8 cellular contexts compared by ENCODE assay signal in the genomic region with DNA sequence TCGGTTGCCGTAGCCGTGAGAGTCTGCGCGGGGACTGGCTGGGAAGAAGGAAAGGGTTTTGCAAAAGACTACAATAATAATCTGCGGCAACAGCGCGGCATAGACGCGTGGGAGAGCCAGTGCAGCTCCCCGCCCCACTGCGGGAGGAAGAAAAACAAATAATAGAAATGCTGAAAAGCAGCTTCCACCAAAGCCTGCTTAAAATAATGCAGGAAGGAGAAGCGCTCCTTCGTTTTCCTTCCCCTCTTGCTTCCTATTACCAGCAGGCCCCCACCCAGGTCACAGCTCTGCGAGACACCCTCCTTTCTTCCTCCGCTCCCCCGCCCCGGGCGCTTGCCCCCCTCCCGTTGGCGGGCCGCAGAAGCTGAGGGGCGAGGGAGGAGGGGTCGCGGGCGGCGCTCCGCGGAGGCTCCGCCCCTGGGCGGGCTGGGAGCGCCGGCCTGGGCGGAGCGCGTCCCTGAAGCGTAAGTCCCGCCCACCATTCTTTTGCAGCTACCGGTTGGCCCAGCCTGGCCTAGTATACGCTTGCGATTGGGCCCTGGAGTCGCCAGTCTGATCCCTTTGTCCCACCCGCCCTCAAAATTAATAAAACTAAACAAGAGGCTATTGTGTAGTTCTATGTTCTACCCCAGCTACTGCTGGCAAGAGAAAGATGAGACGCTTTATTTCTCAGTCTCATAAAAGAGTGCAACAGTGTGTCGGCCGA. TPM values are rescaled to one million over a fixed set of nuclear protein-coding genes. Genes with fewer than 3 reads are reported as not detected.
DNase-seq lines count a peak whose midpoint lies in the region; ATAC-seq and TF ChIP-seq lines count a peak whose summit lies in the region.

No MANE protein-coding gene starts in this region.

- peak overlapping the region; percentile 47 for H3K4me3 ChIP-seq in AG09309 (ENCODE audit: control insufficient read depth, low read depth, low read length)
- peak overlapping the region; percentile 49 to 63 (median 62) for H3K4me3 ChIP-seq in right lobe of liver

- intact Hi-C loops in right lobe of liver (cut with DNase I) = no loop called here

- H3K27ac ChIP-seq in right lobe of liver = peak overlapping the region in 2 of 3 donors; percentile 20 to 58

- 16% methylated on average over 24 of the region's 46 CpGs for WGBS in right lobe of liver (ENCODE audit: insufficient coverage, low coverage, low lambda C conversion rate, missing lambda C conversion rate)

- H3K36me3 ChIP-seq in right lobe of liver = no peaks in the 10 kb centered on the region

- H3K4me1 ChIP-seq in right lobe of liver = no peaks in the 10 kb centered on the region

- TF ChIP-seq CTCF in AG09309 (IDR thresholded peaks at IDR 0.05; ENCODE audit: control insufficient read depth, insufficient read depth, low read depth, low read length, missing control alignments) = no peak
- no peak for TF ChIP-seq CTCF in right lobe of liver (IDR thresholded peaks at IDR 0.05)

- DNase-seq in AG09309 (ENCODE audit: low read depth) = peak; percentile 24
- DNase-seq in NCI-H446 (lab: John Stamatoyannopoulos, UW) = peak; percentile 9 to 78
- peak; percentile 64 for DNase-seq in activated CD4-positive, alpha-beta T cell treated with anti-CD3 and anti-CD28 coated beads, Interleukin-2, amount 50 U/mL, for 1 hour
- DNase-seq in dermis blood vessel endothelial cell = peak; percentile 82
- peak; percentile 81 to 88 (median 87) for DNase-seq in right lobe of liver
- DNase-seq in stimulated activated CD4-positive, alpha-beta T cell treated with anti-CD3 and anti-CD28 coated beads, Interleukin-4, amount 100 ng/mL, for 24 hours = peak; percentile 75

- no peaks in the 10 kb centered on the region for H3K27me3 ChIP-seq in right lobe of liver

- ATAC-seq in GM19035 (IDR thresholded peaks at IDR 0.05; ENCODE audit: unreplicated experiment) (peak; percentile 93), HG03354 (IDR thresholded peaks at IDR 0.05; ENCODE audit: poor library complexity, severe bottlenecking, unreplicated experiment) (peak; percentile 94), right lobe of liver (peak; percentile 89 to 96 (median 94))

- no peaks in the 10 kb centered on the region for H3K9me3 ChIP-seq in right lobe of liver

- no peak for TF ChIP-seq POLR2A in right lobe of liver (IDR thresholded peaks at IDR 0.05)

RNA-seq across cellular contexts. Expression of a gene that starts 0.6 kb away (rescaled TPM):
- 2.0 and 7.1 TPM in 2 replicates for total RNA-seq in dermis blood vessel endothelial cell
- 1 to 10 TPM; 2.9 to 9.6 (median 6.0) TPM for total RNA-seq in right lobe of liver

Comparison
In these comparisons a context has a peak if more than half of its experiments do, and no peak if none do; other contexts are left out.
1. Peak in every context shown above with its lines: DNase-seq, ATAC-seq, H3K4me3 ChIP-seq and H3K27ac ChIP-seq.
2. DNase-seq: peak in every context shown above with its lines; median percentile 87 in right lobe of liver; 82 in dermis blood vessel endothelial cell; 75 in stimulated activated CD4-positive, alpha-beta T cell treated with anti-CD3 and anti-CD28 coated beads, Interleukin-4, amount 100 ng/mL, for 24 hours; 64 in activated CD4-positive, alpha-beta T cell treated with anti-CD3 and anti-CD28 coated beads, Interleukin-2, amount 50 U/mL, for 1 hour; 44 in NCI-H446; 24 in AG09309.